ENCODE assay signal across 23 cellular contexts in genomic region chr11:43760902-43761301, GRCh38.
"Had no signal": no experiment of that assay in that cellular context is flagged by ENCODE, and none has a peak within 500 bp of the region (broad histone marks: within the 10 kb centered on the region; RNA-seq: fewer than 3 reads in every experiment).

No MANE protein-coding gene starts in this region.

- H3K27me3 Mint-ChIP-seq: dendritic cell treated with granulocyte-macrophage colony-stimulating factor and Interleukin-4, amounts not matched to agents 40 ng/mL and 50 ng/mL, for 4 days; effector memory CD8-positive, alpha-beta T cell had no signal

- H3K9me3 Mint-ChIP-seq: effector memory CD8-positive, alpha-beta T cell had no signal

- DNase-seq: colonic mucosa; cortex of kidney; dorsolateral prefrontal cortex; effector CD4-positive, alpha-beta T cell; effector CD8-positive, alpha-beta T cell; effector memory CD4-positive, alpha-beta T cell; effector memory CD8-positive, alpha-beta T cell; endodermal cell; erythroblast; esophagus squamous epithelium; foreskin fibroblast; foreskin keratinocyte; gastrocnemius medialis; glutamatergic neuron; head of caudate nucleus; heart left ventricle; heart right ventricle had no signal

- H3K9me3 ChIP-seq: colonic mucosa, gastrocnemius medialis had no signal

- H3K27ac ChIP-seq: colonic mucosa, coronary artery, dorsolateral prefrontal cortex, epithelial cell of prostate, esophagus muscularis mucosa, esophagus squamous epithelium, foreskin keratinocyte, gastrocnemius medialis, gastroesophageal sphincter, heart left ventricle, heart right ventricle had no signal

- H3K4me3 ChIP-seq: colonic mucosa, coronary artery, dorsolateral prefrontal cortex, esophagus muscularis mucosa, esophagus squamous epithelium, gastrocnemius medialis, gastroesophageal sphincter, heart left ventricle, heart right ventricle had no signal

- H3K4me1 ChIP-seq: colonic mucosa, esophagus muscularis mucosa, esophagus squamous epithelium, foreskin keratinocyte, gastrocnemius medialis, gastroesophageal sphincter had no signal

- H3K36me3 ChIP-seq: colonic mucosa, gastrocnemius medialis had no signal

- ATAC-seq: effector memory CD8-positive, alpha-beta T cell; esophagus mucosa; foreskin keratinocyte; gastrocnemius medialis; gastroesophageal sphincter; heart left ventricle; heart right ventricle had no signal

- H3K4me1 Mint-ChIP-seq: endodermal cell had no signal

- H3K27ac Mint-ChIP-seq: dendritic cell treated with granulocyte-macrophage colony-stimulating factor and Interleukin-4, amounts not matched to agents 40 ng/mL and 50 ng/mL, for 4 days; effector memory CD8-positive, alpha-beta T cell; endodermal cell had no signal

- H3K27me3 ChIP-seq: colonic mucosa, dorsolateral prefrontal cortex, esophagus muscularis mucosa, esophagus squamous epithelium, foreskin keratinocyte, gastrocnemius medialis, gastroesophageal sphincter, heart left ventricle, heart right ventricle had no signal

- H3K4me3 Mint-ChIP-seq: dendritic cell treated with granulocyte-macrophage colony-stimulating factor and Interleukin-4, amounts not matched to agents 40 ng/mL and 50 ng/mL, for 4 days; effector memory CD8-positive, alpha-beta T cell; endodermal cell had no signal
